ENCODE assay signal across 21 cellular contexts in genomic region chr15:94323076-94323475, GRCh38.
"Had no signal": no experiment of that assay in that cellular context is flagged by ENCODE, and none has a peak within 500 bp of the region (broad histone marks: within the 10 kb centered on the region; RNA-seq: fewer than 3 reads in every experiment).

No MANE protein-coding gene starts in this region.

- H3K27ac Mint-ChIP-seq: activated naive CD4-positive, alpha-beta T cell treated with anti-CD3 and anti-CD28 coated beads, Interleukin-2, amount 50 U/mL, for 24 hours; activated T-helper 1 cell treated with anti-CD3 and anti-CD28 coated beads, Interleukin-12 subunit alpha, Interleukin-12 subunit beta, Interleukin-2, Interleukin-4 antibody, amounts not matched to agents 30 ng/mL and 10 ng/mL and 1 ng/mL, durations not matched to agents 14 hours and 24 hours and 36 hours; T-helper 2 cell treated with Interferon-gamma antibody and Interleukin-4, amounts not matched to agents 5 μg/mL and 100 μg/mL, for 36 hours; type B pancreatic cell had no signal

- H3K4me3 Mint-ChIP-seq: activated naive CD4-positive, alpha-beta T cell treated with anti-CD3 and anti-CD28 coated beads, Interleukin-2, amount 50 U/mL, for 24 hours; activated T-helper 1 cell treated with anti-CD3 and anti-CD28 coated beads, Interleukin-12 subunit alpha, Interleukin-12 subunit beta, Interleukin-2, Interleukin-4 antibody, amounts not matched to agents 30 ng/mL and 10 ng/mL and 1 ng/mL, durations not matched to agents 14 hours and 24 hours and 36 hours; neural crest cell; T-helper 2 cell treated with Interferon-gamma antibody and Interleukin-4, amounts not matched to agents 5 μg/mL and 100 μg/mL, for 36 hours; type B pancreatic cell had no signal

- ATAC-seq: esophagus mucosa, left lung had no signal

- H3K9me3 ChIP-seq: adrenal gland, left lung, sigmoid colon, thoracic aorta had no signal

- H3K27me3 Mint-ChIP-seq: activated naive CD4-positive, alpha-beta T cell treated with anti-CD3 and anti-CD28 coated beads, Interleukin-2, amount 50 U/mL, for 24 hours; type B pancreatic cell had no signal

- H3K4me1 ChIP-seq: sigmoid colon had no signal

- DNase-seq: activated CD4-positive, alpha-beta T cell treated with anti-CD3 and anti-CD28 coated beads, Interleukin-2, amount 50 U/mL, for 48 hours; activated gamma-delta T cell treated with Interleukin-2 at 50 U/mL for 16 hours; adrenal gland; central memory CD4-positive, alpha-beta T cell; effector memory CD4-positive, alpha-beta T cell; foreskin melanocyte; kidney glomerular epithelial cell; left lung; mammary epithelial cell; sigmoid colon; stimulated activated CD4-positive, alpha-beta T cell treated with anti-CD3 and anti-CD28 coated beads, Interleukin-4, amount 100 ng/mL, for 1 hour; stimulated activated naive CD4-positive, alpha-beta T cell treated with Interleukin-2 at 50 U/mL for 16 hours; WERI-Rb-1 had no signal

- H3K27ac ChIP-seq: adrenal gland, sigmoid colon, SK-N-MC, thoracic aorta, WERI-Rb-1 had no signal

- H3K9me3 Mint-ChIP-seq: activated naive CD4-positive, alpha-beta T cell treated with anti-CD3 and anti-CD28 coated beads, Interleukin-2, amount 50 U/mL, for 24 hours; activated T-helper 1 cell treated with anti-CD3 and anti-CD28 coated beads, Interleukin-12 subunit alpha, Interleukin-12 subunit beta, Interleukin-2, Interleukin-4 antibody, amounts not matched to agents 30 ng/mL and 10 ng/mL and 1 ng/mL, durations not matched to agents 14 hours and 24 hours and 36 hours; neural crest cell; T-helper 2 cell treated with Interferon-gamma antibody and Interleukin-4, amounts not matched to agents 5 μg/mL and 100 μg/mL, for 36 hours; type B pancreatic cell had no signal

- H3K27me3 ChIP-seq: adrenal gland, left lung, sigmoid colon had no signal
